Comparison of ENCODE assay signal across 2 cellular contexts in the genomic region with DNA sequence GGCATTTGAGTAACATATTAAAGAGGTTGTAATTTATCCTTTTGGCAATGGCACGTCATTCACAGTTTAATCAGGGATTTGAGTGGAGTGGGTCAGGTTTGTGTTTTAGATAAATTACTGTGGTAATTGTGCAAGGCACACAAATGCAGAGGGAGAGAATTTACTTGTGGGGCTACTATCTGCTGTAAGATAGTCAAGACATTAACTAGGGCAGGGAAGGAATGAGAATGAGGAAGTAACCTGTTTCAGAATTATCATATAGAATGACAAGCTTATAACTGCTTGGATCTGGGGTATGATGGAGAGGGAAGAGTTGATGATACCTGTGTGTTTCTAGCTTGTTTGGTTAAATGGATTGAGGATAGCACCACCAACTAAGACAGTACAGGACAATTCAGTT.
A peak's percentile ranks its signal among the peaks of the same experiment; 100 is the strongest.
TF ChIP-seq lines count a peak whose summit lies in the region.

No MANE protein-coding gene starts in this region.

TF ChIP-seq in HCT116, 20 proteins besides CTCF, POLR2A, EP300 and RAD21 (continued from another document):
- TF ChIP-seq, protein P1, sequence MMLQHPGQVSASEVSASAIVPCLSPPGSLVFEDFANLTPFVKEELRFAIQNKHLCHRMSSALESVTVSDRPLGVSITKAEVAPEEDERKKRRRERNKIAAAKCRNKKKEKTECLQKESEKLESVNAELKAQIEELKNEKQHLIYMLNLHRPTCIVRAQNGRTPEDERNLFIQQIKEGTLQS (IDR thresholded peaks at IDR 0.05): no peak
- no peak for TF ChIP-seq ELF1 (IDR thresholded peaks at IDR 0.05; ENCODE audit: borderline replicate concordance, low read depth)
- TF ChIP-seq, protein P2, sequence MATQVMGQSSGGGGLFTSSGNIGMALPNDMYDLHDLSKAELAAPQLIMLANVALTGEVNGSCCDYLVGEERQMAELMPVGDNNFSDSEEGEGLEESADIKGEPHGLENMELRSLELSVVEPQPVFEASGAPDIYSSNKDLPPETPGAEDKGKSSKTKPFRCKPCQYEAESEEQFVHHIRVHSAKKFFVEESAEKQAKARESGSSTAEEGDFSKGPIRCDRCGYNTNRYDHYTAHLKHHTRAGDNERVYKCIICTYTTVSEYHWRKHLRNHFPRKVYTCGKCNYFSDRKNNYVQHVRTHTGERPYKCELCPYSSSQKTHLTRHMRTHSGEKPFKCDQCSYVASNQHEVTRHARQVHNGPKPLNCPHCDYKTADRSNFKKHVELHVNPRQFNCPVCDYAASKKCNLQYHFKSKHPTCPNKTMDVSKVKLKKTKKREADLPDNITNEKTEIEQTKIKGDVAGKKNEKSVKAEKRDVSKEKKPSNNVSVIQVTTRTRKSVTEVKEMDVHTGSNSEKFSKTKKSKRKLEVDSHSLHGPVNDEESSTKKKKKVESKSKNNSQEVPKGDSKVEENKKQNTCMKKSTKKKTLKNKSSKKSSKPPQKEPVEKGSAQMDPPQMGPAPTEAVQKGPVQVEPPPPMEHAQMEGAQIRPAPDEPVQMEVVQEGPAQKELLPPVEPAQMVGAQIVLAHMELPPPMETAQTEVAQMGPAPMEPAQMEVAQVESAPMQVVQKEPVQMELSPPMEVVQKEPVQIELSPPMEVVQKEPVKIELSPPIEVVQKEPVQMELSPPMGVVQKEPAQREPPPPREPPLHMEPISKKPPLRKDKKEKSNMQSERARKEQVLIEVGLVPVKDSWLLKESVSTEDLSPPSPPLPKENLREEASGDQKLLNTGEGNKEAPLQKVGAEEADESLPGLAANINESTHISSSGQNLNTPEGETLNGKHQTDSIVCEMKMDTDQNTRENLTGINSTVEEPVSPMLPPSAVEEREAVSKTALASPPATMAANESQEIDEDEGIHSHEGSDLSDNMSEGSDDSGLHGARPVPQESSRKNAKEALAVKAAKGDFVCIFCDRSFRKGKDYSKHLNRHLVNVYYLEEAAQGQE (IDR thresholded peaks at IDR 0.05; ENCODE audit: low read depth): no peak
- TF ChIP-seq ZFX (IDR thresholded peaks at IDR 0.05): no peak
- TF ChIP-seq POLR2AphosphoS5 (IDR thresholded peaks at IDR 0.05; ENCODE audit: low read depth, low read length): no peak
- no peak for TF ChIP-seq FOSL1 (IDR thresholded peaks at IDR 0.05; ENCODE audit: low read depth)
- TF ChIP-seq CEBPB (IDR thresholded peaks at IDR 0.05; ENCODE audit: low read depth): no peak
- no peak for TF ChIP-seq CBX3 (IDR thresholded peaks at IDR 0.05; ENCODE audit: low read depth)
- no peak for TF ChIP-seq SIN3A (IDR thresholded peaks at IDR 0.05; ENCODE audit: low read depth)
- TF ChIP-seq, protein P3, sequence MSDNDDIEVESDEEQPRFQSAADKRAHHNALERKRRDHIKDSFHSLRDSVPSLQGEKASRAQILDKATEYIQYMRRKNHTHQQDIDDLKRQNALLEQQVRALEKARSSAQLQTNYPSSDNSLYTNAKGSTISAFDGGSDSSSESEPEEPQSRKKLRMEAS (IDR thresholded peaks at IDR 0.05): no peak
- no peak for TF ChIP-seq JUND (IDR thresholded peaks at IDR 0.05)

TF ChIP-seq in K562, 482 proteins besides CTCF, POLR2A, EP300 and RAD21 (continued from another document):
- TF ChIP-seq, protein P4, sequence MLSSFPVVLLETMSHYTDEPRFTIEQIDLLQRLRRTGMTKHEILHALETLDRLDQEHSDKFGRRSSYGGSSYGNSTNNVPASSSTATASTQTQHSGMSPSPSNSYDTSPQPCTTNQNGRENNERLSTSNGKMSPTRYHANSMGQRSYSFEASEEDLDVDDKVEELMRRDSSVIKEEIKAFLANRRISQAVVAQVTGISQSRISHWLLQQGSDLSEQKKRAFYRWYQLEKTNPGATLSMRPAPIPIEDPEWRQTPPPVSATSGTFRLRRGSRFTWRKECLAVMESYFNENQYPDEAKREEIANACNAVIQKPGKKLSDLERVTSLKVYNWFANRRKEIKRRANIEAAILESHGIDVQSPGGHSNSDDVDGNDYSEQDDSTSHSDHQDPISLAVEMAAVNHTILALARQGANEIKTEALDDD (IDR thresholded peaks at IDR 0.05): peak; percentile 77
- no peak for TF ChIP-seq ZNF584 (CRISPR knock-in tag; IDR thresholded peaks at IDR 0.05; ENCODE audit: low read depth)
